Comparison of ENCODE assay signal across 21 cellular contexts in the genomic region with DNA sequence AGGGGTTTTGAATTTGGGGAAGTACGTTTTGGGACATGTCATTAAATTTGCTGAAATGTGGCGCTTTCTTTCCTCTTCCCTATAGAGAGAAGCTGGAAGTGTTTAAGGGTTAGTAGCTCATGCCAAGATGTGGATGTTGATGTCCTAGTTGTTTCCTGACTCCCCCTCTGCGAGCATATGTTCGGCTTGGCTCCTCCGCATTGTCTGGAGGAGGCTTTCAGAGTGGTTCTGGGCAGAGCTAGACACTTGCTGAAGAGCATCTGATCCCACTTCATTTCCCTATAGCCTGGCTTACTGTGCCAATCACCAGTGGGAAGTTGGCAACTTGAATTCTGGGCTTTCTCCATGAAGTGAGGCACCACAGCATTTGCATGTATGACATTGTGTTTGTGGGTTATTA.
"Had no signal": no experiment of that assay in that cellular context is flagged by ENCODE, and none has a peak within 500 bp of the region (broad histone marks: within the 10 kb centered on the region; RNA-seq: fewer than 3 reads in every experiment).

No MANE protein-coding gene starts in this region.

- H3K4me3 Mint-ChIP-seq: activated CD8-positive, alpha-beta memory T cell treated with anti-CD3 and anti-CD28 coated beads, Interleukin-2, amount 10 ng/mL, durations not matched to agents 7 days and 5 days; activated naive CD4-positive, alpha-beta T cell treated with anti-CD3 and anti-CD28 coated beads, Interleukin-2, amount 10 ng/mL, durations not matched to agents 7 days and 5 days; naive thymus-derived CD8-positive, alpha-beta T cell; stimulated activated memory B cell treated with anti-CD40 and anti-IgM and Interleukin-4, amounts not matched to agents 10 μg/mL and 1 μg/mL and 100 μg/mL, for 72 hours had no signal

- H3K27me3 ChIP-seq: esophagus muscularis mucosa, left lung, neutrophil, right atrium auricular region, tibial artery had no signal

- H3K27ac Mint-ChIP-seq: activated CD8-positive, alpha-beta memory T cell treated with anti-CD3 and anti-CD28 coated beads, Interleukin-2, amount 10 ng/mL, durations not matched to agents 7 days and 5 days; activated naive CD4-positive, alpha-beta T cell treated with anti-CD3 and anti-CD28 coated beads, Interleukin-2, amount 10 ng/mL, durations not matched to agents 7 days and 5 days; activated T-helper 2 cell treated with anti-CD3 and anti-CD28 coated beads, Interferon-gamma antibody, Interleukin-2, Interleukin-4, amounts not matched to agents 10 μg/mL and 5 μg/mL and 100 μg/mL, durations not matched to agents 14 hours and 24 hours and 36 hours; stimulated activated memory B cell treated with anti-CD40 and anti-IgM and Interleukin-4, amounts not matched to agents 10 μg/mL and 1 μg/mL and 100 μg/mL, for 72 hours had no signal

- H3K4me3 ChIP-seq: coronary artery, esophagus muscularis mucosa, left lung, mucosa of descending colon, right atrium auricular region, tibial artery had no signal

- H3K27me3 Mint-ChIP-seq: activated CD8-positive, alpha-beta memory T cell treated with anti-CD3 and anti-CD28 coated beads, Interleukin-2, amount 10 ng/mL, durations not matched to agents 7 days and 5 days; activated naive CD4-positive, alpha-beta T cell treated with anti-CD3 and anti-CD28 coated beads, Interleukin-2, amount 10 ng/mL, durations not matched to agents 7 days and 5 days; naive thymus-derived CD8-positive, alpha-beta T cell; stimulated activated memory B cell treated with anti-CD40 and anti-IgM and Interleukin-4, amounts not matched to agents 10 μg/mL and 1 μg/mL and 100 μg/mL, for 72 hours had no signal

- H3K4me1 ChIP-seq: esophagus muscularis mucosa, left lung, right atrium auricular region, tibial artery had no signal

- DNase-seq: activated CD4-positive, alpha-beta T cell treated with anti-CD3 and anti-CD28 coated beads for 1 hour; activated CD4-positive, alpha-beta T cell treated with anti-CD3 and anti-CD28 coated beads, Interleukin-2, amount 50 U/mL, for 4 hours; activated CD8-positive, alpha-beta memory T cell treated with anti-CD3 and anti-CD28 coated beads, Interleukin-2, amount 10 ng/mL, durations not matched to agents 7 days and 5 days; activated naive CD4-positive, alpha-beta T cell treated with anti-CD3 and anti-CD28 coated beads, Interleukin-2, amount 10 ng/mL, durations not matched to agents 7 days and 5 days; activated T-cell treated with anti-CD3 and anti-CD28 coated beads, Interleukin-2, amount 50 U/mL, for 1 hour; caudate nucleus; effector CD4-positive, alpha-beta T cell; kidney; left lung; mucosa of descending colon; naive thymus-derived CD8-positive, alpha-beta T cell; stimulated activated CD4-positive, alpha-beta T cell treated with anti-CD3 and anti-CD28 coated beads, Interleukin-2, amount 100 ng/mL, for 48 hours; T1000; tibial artery had no signal

- H3K27ac ChIP-seq: coronary artery, esophagus muscularis mucosa, left lung, neutrophil, right atrium auricular region, tibial artery, VCaP had no signal

- H3K36me3 ChIP-seq: esophagus muscularis mucosa, left lung, neutrophil, right atrium auricular region, tibial artery had no signal

- H3K36me3 Mint-ChIP-seq: stimulated activated memory B cell treated with anti-CD40 and anti-IgM and Interleukin-4, amounts not matched to agents 10 μg/mL and 1 μg/mL and 100 μg/mL, for 72 hours had no signal

- ATAC-seq: activated CD8-positive, alpha-beta memory T cell treated with anti-CD3 and anti-CD28 coated beads, Interleukin-2, amount 10 ng/mL, durations not matched to agents 7 days and 5 days; left lung; mucosa of descending colon; naive thymus-derived CD8-positive, alpha-beta T cell; stimulated activated memory B cell treated with anti-CD40 and anti-IgM and Interleukin-4, amounts not matched to agents 10 μg/mL and 1 μg/mL and 100 μg/mL, for 72 hours had no signal

- H3K9me3 Mint-ChIP-seq: stimulated activated memory B cell treated with anti-CD40 and anti-IgM and Interleukin-4, amounts not matched to agents 10 μg/mL and 1 μg/mL and 100 μg/mL, for 72 hours had no signal
